In genomic region chr9:2065704-2066103, GRCh38 we compare ENCODE assay signal across 17 cellular contexts.
"Had no signal": no experiment of that assay in that cellular context is flagged by ENCODE, and none has a peak within 500 bp of the region (broad histone marks: within the 10 kb centered on the region; RNA-seq: fewer than 3 reads in every experiment).

No MANE protein-coding gene starts in this region.

- H3K4me1 ChIP-seq: colonic mucosa, psoas muscle, testis had no signal

- H3K4me3 Mint-ChIP-seq: brain; central memory CD8-positive, alpha-beta T cell; endodermal cell; naive thymus-derived CD4-positive, alpha-beta T cell had no signal

- H3K4me1 Mint-ChIP-seq: brain had no signal

- H3K9me3 ChIP-seq: colonic mucosa, ovary, psoas muscle, testis had no signal

- H3K27me3 Mint-ChIP-seq: brain; central memory CD8-positive, alpha-beta T cell; naive thymus-derived CD4-positive, alpha-beta T cell had no signal

- H3K27ac Mint-ChIP-seq: endodermal cell had no signal

- H3K27me3 ChIP-seq: colonic mucosa, ovary, testis had no signal

- H3K9me3 Mint-ChIP-seq: brain; central memory CD8-positive, alpha-beta T cell; endodermal cell; naive thymus-derived CD4-positive, alpha-beta T cell had no signal

- H3K27ac ChIP-seq: colonic mucosa, ovary, psoas muscle, testis had no signal

- H3K4me3 ChIP-seq: colonic mucosa, ovary, psoas muscle, testis had no signal

- ATAC-seq: naive thymus-derived CD4-positive, alpha-beta T cell; psoas muscle; right cardiac atrium; SK-N-SH treated with all-trans-retinoic acid at 6 μM for 48 hours had no signal

- H3K36me3 ChIP-seq: colonic mucosa, ovary had no signal

- DNase-seq: activated CD8-positive, alpha-beta memory T cell treated with anti-CD3 and anti-CD28 coated beads for 24 hours; activated CD8-positive, alpha-beta memory T cell treated with anti-CD3 and anti-CD28 coated beads, Interleukin-2, amount 50 U/mL, for 48 hours; anterior cingulate cortex; colonic mucosa; endodermal cell; erythroblast; kidney glomerular epithelial cell; mesenchymal stem cell; naive thymus-derived CD4-positive, alpha-beta T cell; ovary; psoas muscle; right cardiac atrium; stimulated activated CD4-positive, alpha-beta T cell treated with anti-CD3 and anti-CD28 coated beads, Interleukin-2, amount 100 ng/mL, for 24 hours; testis had no signal
